Comparison of ENCODE assay signal across 1 cellular context in the genomic region with DNA sequence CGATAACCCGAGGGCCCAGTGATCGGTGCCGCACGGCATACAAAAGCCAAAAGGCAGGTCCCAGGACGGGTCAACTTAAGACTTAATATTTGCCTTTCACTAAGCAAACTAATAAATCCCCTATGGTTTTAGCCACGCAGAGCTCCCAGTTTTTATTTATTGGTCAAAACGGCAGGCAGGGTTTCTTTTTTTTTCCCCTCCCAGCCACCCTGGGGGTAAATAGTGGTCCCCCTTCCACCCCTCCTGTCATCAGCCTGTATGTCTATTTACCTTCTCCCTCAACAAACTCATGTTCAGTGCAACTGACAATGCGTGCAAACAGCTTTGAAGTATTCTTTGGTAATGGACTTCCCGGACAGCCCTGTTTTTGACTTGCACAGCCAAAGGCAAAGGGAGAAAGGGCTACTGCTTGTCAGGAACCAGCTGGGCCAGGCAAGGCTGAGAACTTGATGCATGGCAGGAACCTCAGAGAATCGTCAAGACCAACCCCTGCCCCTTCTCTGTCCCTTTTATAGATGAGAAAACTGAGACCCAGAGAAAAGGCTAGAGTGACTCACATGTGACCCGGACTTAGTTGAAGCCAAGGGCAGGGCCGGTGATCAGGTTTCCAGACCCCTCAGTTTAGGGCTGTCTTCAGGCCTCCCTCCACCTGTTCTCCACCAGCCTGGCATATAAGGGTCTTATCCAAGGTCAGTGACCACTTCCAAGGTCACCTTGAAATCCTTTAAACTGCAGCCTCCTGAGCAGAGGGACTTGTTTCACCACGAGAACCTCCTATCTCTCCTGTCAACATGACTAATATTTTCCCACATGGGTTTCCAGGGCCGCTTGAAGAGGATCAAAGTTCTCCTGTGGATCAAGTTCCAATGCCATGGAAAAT.
TF ChIP-seq lines count a peak whose summit lies in the region.

No MANE protein-coding gene starts in this region.

TF ChIP-seq in HepG2, 621 proteins besides CTCF, POLR2A, EP300 and RAD21 (continued from another document and continues in another):
- TF ChIP-seq, protein P1, sequence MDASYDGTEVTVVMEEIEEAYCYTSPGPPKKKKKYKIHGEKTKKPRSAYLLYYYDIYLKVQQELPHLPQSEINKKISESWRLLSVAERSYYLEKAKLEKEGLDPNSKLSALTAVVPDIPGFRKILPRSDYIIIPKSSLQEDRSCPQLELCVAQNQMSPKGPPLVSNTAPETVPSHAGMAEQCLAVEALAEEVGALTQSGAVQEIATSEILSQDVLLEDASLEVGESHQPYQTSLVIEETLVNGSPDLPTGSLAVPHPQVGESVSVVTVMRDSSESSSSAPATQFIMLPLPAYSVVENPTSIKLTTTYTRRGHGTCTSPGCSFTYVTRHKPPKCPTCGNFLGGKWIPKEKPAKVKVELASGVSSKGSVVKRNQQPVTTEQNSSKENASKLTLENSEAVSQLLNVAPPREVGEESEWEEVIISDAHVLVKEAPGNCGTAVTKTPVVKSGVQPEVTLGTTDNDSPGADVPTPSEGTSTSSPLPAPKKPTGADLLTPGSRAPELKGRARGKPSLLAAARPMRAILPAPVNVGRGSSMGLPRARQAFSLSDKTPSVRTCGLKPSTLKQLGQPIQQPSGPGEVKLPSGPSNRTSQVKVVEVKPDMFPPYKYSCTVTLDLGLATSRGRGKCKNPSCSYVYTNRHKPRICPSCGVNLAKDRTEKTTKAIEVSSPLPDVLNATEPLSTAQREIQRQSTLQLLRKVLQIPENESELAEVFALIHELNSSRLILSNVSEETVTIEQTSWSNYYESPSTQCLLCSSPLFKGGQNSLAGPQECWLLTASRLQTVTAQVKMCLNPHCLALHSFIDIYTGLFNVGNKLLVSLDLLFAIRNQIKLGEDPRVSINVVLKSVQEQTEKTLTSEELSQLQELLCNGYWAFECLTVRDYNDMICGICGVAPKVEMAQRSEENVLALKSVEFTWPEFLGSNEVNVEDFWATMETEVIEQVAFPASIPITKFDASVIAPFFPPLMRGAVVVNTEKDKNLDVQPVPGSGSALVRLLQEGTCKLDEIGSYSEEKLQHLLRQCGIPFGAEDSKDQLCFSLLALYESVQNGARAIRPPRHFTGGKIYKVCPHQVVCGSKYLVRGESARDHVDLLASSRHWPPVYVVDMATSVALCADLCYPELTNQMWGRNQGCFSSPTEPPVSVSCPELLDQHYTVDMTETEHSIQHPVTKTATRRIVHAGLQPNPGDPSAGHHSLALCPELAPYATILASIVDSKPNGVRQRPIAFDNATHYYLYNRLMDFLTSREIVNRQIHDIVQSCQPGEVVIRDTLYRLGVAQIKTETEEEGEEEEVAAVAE (CRISPR knock-in tag; IDR thresholded peaks at IDR 0.05; ENCODE audit: borderline replicate concordance): peak; percentile 80
- peak; percentile 13; the same call in 1 of the 2 replicates for TF ChIP-seq ZNF296 (CRISPR knock-in tag; conservative IDR thresholded peaks at IDR 0.05)
- TF ChIP-seq, protein P2, sequence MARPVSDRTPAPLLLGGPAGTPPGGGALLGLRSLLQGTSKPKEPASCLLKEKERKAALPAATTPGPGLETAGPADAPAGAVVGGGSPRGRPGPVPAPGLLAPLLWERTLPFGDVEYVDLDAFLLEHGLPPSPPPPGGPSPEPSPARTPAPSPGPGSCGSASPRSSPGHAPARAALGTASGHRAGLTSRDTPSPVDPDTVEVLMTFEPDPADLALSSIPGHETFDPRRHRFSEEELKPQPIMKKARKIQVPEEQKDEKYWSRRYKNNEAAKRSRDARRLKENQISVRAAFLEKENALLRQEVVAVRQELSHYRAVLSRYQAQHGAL (CRISPR knock-in tag; IDR thresholded peaks at IDR 0.05; ENCODE audit: not compliant biosample characterization): no peak
- TF ChIP-seq TOE1 (CRISPR knock-in tag; IDR thresholded peaks at IDR 0.05): 0 out of 2 replicates have a peak, but pooled peaks have one; percentile 29
- TF ChIP-seq, protein P3, sequence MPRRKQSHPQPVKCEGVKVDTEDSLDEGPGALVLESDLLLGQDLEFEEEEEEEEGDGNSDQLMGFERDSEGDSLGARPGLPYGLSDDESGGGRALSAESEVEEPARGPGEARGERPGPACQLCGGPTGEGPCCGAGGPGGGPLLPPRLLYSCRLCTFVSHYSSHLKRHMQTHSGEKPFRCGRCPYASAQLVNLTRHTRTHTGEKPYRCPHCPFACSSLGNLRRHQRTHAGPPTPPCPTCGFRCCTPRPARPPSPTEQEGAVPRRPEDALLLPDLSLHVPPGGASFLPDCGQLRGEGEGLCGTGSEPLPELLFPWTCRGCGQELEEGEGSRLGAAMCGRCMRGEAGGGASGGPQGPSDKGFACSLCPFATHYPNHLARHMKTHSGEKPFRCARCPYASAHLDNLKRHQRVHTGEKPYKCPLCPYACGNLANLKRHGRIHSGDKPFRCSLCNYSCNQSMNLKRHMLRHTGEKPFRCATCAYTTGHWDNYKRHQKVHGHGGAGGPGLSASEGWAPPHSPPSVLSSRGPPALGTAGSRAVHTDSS (CRISPR knock-in tag; conservative IDR thresholded peaks at IDR 0.05): no peak
- peak; percentile 47 for TF ChIP-seq STAG1 (CRISPR knock-in tag; IDR thresholded peaks at IDR 0.05)
- TF ChIP-seq, protein P4, sequence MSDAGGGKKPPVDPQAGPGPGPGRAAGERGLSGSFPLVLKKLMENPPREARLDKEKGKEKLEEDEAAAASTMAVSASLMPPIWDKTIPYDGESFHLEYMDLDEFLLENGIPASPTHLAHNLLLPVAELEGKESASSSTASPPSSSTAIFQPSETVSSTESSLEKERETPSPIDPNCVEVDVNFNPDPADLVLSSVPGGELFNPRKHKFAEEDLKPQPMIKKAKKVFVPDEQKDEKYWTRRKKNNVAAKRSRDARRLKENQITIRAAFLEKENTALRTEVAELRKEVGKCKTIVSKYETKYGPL (CRISPR knock-in tag; IDR thresholded peaks at IDR 0.05): no peak
- TF ChIP-seq ZNF850 (CRISPR knock-in tag; conservative IDR thresholded peaks at IDR 0.05): peak; percentile 80; the same call in 1 of the 2 replicates
- TF ChIP-seq ZNF317 (CRISPR knock-in tag; IDR thresholded peaks at IDR 0.05): no peak; the same call in 1 of the 2 replicates
- TF ChIP-seq CBX1 (IDR thresholded peaks at IDR 0.05; ENCODE audit: low read depth): peak; percentile 83
- TF ChIP-seq CHD2 (IDR thresholded peaks at IDR 0.05; ENCODE audit: low read depth, low read length): peak; percentile 21; the same call in 1 of the 2 replicates
- peak; percentile 98; the same call in 1 of the 2 replicates for TF ChIP-seq PITX1 (CRISPR knock-in tag; IDR thresholded peaks at IDR 0.05)
- no peak for TF ChIP-seq GABPA (IDR thresholded peaks at IDR 0.05; ENCODE audit: low read depth, low read length)
- TF ChIP-seq GABPA (CRISPR knock-in tag; IDR thresholded peaks at IDR 0.05; ENCODE audit: low read depth): peak; percentile 39; the same call in 1 of the 2 replicates
- peak; percentile 97 for TF ChIP-seq MED1 (CRISPR knock-in tag; IDR thresholded peaks at IDR 0.05)
- TF ChIP-seq ZNF629 (CRISPR knock-in tag; conservative IDR thresholded peaks at IDR 0.05): peak; percentile 94
- peak; percentile 99 for TF ChIP-seq GATA4 (IDR thresholded peaks at IDR 0.05; ENCODE audit: borderline replicate concordance, low read depth)
- peak; percentile 42; the same call in 1 of the 2 replicates for TF ChIP-seq PAF1 (CRISPR knock-in tag; IDR thresholded peaks at IDR 0.05)
- no peak for TF ChIP-seq HDAC6 (IDR thresholded peaks at IDR 0.05; ENCODE audit: low read depth, low read length)
- TF ChIP-seq, protein P5, sequence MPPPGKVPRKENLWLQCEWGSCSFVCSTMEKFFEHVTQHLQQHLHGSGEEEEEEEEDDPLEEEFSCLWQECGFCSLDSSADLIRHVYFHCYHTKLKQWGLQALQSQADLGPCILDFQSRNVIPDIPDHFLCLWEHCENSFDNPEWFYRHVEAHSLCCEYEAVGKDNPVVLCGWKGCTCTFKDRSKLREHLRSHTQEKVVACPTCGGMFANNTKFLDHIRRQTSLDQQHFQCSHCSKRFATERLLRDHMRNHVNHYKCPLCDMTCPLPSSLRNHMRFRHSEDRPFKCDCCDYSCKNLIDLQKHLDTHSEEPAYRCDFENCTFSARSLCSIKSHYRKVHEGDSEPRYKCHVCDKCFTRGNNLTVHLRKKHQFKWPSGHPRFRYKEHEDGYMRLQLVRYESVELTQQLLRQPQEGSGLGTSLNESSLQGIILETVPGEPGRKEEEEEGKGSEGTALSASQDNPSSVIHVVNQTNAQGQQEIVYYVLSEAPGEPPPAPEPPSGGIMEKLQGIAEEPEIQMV (CRISPR knock-in tag; IDR thresholded peaks at IDR 0.05; ENCODE audit: low read depth): no peak; the same call in none of the 2 replicates
- TF ChIP-seq, protein P6, sequence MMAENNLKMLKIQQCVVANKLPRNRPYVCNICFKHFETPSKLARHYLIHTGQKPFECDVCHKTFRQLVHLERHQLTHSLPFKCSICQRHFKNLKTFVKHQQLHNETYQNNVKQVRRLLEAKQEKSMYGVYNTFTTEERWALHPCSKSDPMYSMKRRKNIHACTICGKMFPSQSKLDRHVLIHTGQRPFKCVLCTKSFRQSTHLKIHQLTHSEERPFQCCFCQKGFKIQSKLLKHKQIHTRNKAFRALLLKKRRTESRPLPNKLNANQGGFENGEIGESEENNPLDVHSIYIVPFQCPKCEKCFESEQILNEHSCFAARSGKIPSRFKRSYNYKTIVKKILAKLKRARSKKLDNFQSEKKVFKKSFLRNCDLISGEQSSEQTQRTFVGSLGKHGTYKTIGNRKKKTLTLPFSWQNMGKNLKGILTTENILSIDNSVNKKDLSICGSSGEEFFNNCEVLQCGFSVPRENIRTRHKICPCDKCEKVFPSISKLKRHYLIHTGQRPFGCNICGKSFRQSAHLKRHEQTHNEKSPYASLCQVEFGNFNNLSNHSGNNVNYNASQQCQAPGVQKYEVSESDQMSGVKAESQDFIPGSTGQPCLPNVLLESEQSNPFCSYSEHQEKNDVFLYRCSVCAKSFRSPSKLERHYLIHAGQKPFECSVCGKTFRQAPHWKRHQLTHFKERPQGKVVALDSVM (CRISPR knock-in tag; IDR thresholded peaks at IDR 0.05): peak; percentile 42; the same call in 1 of the 2 replicates
- peak; percentile 79; the same call in 1 of the 2 replicates for TF ChIP-seq ZNF564 (CRISPR knock-in tag; IDR thresholded peaks at IDR 0.05)
- TF ChIP-seq SOX6 (IDR thresholded peaks at IDR 0.05): no peak
- peak; percentile 99 for TF ChIP-seq SOX6 (CRISPR knock-in tag; IDR thresholded peaks at IDR 0.05)
- TF ChIP-seq KDM3A (CRISPR knock-in tag; IDR thresholded peaks at IDR 0.05; ENCODE audit: low read depth): peak; percentile 63; the same call in 1 of the 2 replicates
- TF ChIP-seq, protein P7, sequence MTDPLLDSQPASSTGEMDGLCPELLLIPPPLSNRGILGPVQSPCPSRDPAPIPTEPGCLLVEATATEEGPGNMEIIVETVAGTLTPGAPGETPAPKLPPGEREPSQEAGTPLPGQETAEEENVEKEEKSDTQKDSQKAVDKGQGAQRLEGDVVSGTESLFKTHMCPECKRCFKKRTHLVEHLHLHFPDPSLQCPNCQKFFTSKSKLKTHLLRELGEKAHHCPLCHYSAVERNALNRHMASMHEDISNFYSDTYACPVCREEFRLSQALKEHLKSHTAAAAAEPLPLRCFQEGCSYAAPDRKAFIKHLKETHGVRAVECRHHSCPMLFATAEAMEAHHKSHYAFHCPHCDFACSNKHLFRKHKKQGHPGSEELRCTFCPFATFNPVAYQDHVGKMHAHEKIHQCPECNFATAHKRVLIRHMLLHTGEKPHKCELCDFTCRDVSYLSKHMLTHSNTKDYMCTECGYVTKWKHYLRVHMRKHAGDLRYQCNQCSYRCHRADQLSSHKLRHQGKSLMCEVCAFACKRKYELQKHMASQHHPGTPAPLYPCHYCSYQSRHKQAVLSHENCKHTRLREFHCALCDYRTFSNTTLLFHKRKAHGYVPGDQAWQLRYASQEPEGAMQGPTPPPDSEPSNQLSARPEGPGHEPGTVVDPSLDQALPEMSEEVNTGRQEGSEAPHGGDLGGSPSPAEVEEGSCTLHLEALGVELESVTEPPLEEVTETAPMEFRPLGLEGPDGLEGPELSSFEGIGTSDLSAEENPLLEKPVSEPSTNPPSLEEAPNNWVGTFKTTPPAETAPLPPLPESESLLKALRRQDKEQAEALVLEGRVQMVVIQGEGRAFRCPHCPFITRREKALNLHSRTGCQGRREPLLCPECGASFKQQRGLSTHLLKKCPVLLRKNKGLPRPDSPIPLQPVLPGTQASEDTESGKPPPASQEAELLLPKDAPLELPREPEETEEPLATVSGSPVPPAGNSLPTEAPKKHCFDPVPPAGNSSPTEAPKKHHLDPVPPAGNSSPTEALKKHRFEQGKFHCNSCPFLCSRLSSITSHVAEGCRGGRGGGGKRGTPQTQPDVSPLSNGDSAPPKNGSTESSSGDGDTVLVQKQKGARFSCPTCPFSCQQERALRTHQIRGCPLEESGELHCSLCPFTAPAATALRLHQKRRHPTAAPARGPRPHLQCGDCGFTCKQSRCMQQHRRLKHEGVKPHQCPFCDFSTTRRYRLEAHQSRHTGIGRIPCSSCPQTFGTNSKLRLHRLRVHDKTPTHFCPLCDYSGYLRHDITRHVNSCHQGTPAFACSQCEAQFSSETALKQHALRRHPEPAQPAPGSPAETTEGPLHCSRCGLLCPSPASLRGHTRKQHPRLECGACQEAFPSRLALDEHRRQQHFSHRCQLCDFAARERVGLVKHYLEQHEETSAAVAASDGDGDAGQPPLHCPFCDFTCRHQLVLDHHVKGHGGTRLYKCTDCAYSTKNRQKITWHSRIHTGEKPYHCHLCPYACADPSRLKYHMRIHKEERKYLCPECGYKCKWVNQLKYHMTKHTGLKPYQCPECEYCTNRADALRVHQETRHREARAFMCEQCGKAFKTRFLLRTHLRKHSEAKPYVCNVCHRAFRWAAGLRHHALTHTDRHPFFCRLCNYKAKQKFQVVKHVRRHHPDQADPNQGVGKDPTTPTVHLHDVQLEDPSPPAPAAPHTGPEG (CRISPR knock-in tag; IDR thresholded peaks at IDR 0.05): peak; percentile 44; the same call in 1 of the 2 replicates
- TF ChIP-seq ZNF556 (CRISPR knock-in tag; IDR thresholded peaks at IDR 0.05; ENCODE audit: borderline replicate concordance): peak; percentile 92; the same call in 1 of the 2 replicates
- peak; percentile 97 for TF ChIP-seq TBX2 (CRISPR knock-in tag; IDR thresholded peaks at IDR 0.05; ENCODE audit: borderline replicate concordance)
- peak; percentile 79; the same call in 1 of the 2 replicates for TF ChIP-seq MXD4 (CRISPR knock-in tag; IDR thresholded peaks at IDR 0.05)
- TF ChIP-seq, protein P8, sequence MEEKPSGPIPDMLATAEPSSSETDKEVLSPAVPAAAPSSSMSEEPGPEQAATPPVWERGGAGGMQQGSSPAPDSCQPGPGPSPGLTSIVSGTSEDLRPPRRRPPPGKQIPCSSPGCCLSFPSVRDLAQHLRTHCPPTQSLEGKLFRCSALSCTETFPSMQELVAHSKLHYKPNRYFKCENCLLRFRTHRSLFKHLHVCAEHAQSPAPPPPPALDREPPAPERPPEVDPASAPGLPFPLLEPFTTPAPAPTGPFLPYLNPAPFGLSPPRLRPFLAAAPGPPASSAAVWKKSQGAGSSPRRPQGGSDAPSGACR (CRISPR knock-in tag; IDR thresholded peaks at IDR 0.05): no peak
- no peak for TF ChIP-seq KAT7 (CRISPR knock-in tag; IDR thresholded peaks at IDR 0.05; ENCODE audit: borderline replicate concordance)
- no peak for TF ChIP-seq ZNF572 (CRISPR knock-in tag; IDR thresholded peaks at IDR 0.05)
- TF ChIP-seq SP1 (IDR thresholded peaks at IDR 0.05): no peak
- peak; percentile 61 for TF ChIP-seq SP1 (CRISPR knock-in tag; IDR thresholded peaks at IDR 0.05)
- no peak for TF ChIP-seq MTA3 (CRISPR knock-in tag; IDR thresholded peaks at IDR 0.05)
- TF ChIP-seq ZNF251 (CRISPR knock-in tag; IDR thresholded peaks at IDR 0.05): peak; percentile 67; the same call in 1 of the 2 replicates
- TF ChIP-seq EZH2 (conservative IDR thresholded peaks at IDR 0.05; ENCODE audit: low read depth, low read length): no peak
- no peak for TF ChIP-seq EEA1 (CRISPR knock-in tag; IDR thresholded peaks at IDR 0.05; ENCODE audit: borderline replicate concordance)
- no peak for TF ChIP-seq AGO1 (IDR thresholded peaks at IDR 0.05; ENCODE audit: low read depth, low read length, poor library complexity, severe bottlenecking)
- TF ChIP-seq ZNF264 (CRISPR knock-in tag; IDR thresholded peaks at IDR 0.05): peak; percentile 61; the same call in 1 of the 2 replicates
